1 cellular context compared by ENCODE assay signal in genomic region chr17:57943645-57944044, GRCh38.
TF ChIP-seq lines count a peak whose summit lies in the region.

No MANE protein-coding gene starts in this region.

TF ChIP-seq in K562, 482 proteins besides CTCF, POLR2A, EP300 and RAD21 (continued from another document):
- TF ChIP-seq TFE3 (CRISPR knock-in tag; IDR thresholded peaks at IDR 0.05) (peak; percentile 11; the same call in 1 of the 2 replicates), FUS (optimal IDR thresholded peaks at IDR 0.05; ENCODE audit: low read depth, low read length) (no peak), ZNF174 (CRISPR knock-in tag; IDR thresholded peaks at IDR 0.05) (no peak), CTBP1 (IDR thresholded peaks at IDR 0.05; ENCODE audit: borderline replicate concordance) (no peak), NFXL1 (CRISPR knock-in tag; IDR thresholded peaks at IDR 0.05) (no peak), ZNF668 (CRISPR knock-in tag; IDR thresholded peaks at IDR 0.05) (no peak), CBFB (CRISPR knock-in tag; IDR thresholded peaks at IDR 0.05) (no peak)
- TF ChIP-seq, protein P1, sequence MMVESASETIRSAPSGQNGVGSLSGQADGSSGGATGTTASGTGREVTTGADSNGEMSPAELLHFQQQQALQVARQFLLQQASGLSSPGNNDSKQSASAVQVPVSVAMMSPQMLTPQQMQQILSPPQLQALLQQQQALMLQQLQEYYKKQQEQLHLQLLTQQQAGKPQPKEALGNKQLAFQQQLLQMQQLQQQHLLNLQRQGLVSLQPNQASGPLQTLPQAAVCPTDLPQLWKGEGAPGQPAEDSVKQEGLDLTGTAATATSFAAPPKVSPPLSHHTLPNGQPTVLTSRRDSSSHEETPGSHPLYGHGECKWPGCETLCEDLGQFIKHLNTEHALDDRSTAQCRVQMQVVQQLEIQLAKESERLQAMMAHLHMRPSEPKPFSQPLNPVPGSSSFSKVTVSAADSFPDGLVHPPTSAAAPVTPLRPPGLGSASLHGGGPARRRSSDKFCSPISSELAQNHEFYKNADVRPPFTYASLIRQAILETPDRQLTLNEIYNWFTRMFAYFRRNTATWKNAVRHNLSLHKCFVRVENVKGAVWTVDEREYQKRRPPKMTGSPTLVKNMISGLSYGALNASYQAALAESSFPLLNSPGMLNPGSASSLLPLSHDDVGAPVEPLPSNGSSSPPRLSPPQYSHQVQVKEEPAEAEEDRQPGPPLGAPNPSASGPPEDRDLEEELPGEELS (CRISPR knock-in tag; IDR thresholded peaks at IDR 0.05; ENCODE audit: borderline replicate concordance): no peak
